Comparison of ENCODE assay signal across 8 cellular contexts in genomic region chr14:58272589-58273372, GRCh38. TPM values are rescaled to one million over a fixed set of nuclear protein-coding genes. Genes with fewer than 3 reads are reported as not detected.
DNase-seq lines count a peak whose midpoint lies in the region; ATAC-seq lines count a peak whose summit lies in the region.

No MANE protein-coding gene starts in this region.

- ATAC-seq in GM18520 (IDR thresholded peaks at IDR 0.05; ENCODE audit: unreplicated experiment) = no peak
- ATAC-seq in GM18858 (IDR thresholded peaks at IDR 0.05; ENCODE audit: unreplicated experiment) = no peak
- no peak for ATAC-seq in HG03432 (IDR thresholded peaks at IDR 0.05; ENCODE audit: unreplicated experiment)

- DNase-seq in EL (peak; percentile 22), LoVo (ENCODE audit: low spot score) (peak; percentile 16), dermis microvascular lymphatic vessel endothelial cell (ENCODE audit: low read depth in 2 of 2) (peak; percentile 6 to 32), medulla oblongata (ENCODE audit: extremely low spot score) (peak; percentile 12), COR-L47 (lab: John Stamatoyannopoulos, UW) (no peak)

RNA-seq across cellular contexts. Expression of gene ARID4A, which starts 25.6 kb away (rescaled TPM):
- 8.7 and 10.6 TPM in 2 replicates for total RNA-seq in dermis microvascular lymphatic vessel endothelial cell

RNA-seq across cellular contexts. Expression of gene PSMA3, which starts 28.1 kb away (rescaled TPM):
- 106 and 120 TPM in 2 replicates for total RNA-seq in dermis microvascular lymphatic vessel endothelial cell
